Comparison of ENCODE assay signal across 33 cellular contexts in the genomic region with DNA sequence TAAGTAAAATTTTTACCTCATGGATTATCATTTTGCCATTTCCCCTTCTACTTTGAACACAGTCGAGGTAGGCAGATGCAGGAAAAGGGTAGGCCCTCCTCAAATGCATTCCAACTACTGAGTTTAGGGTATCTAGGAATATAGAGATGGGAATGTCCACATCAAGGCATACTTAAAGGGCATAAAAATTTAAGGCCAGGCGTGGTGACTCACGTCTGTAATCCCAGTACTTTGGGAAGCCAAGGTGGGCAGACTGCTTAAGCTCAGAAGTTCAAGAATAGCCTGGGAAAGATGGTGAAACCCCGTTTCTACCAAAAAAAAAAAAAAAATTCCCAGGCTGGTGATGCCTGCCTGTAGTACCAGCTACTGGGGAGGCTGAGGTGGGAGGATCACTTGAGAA.
"Had no signal": no experiment of that assay in that cellular context is flagged by ENCODE, and none has a peak within 500 bp of the region (broad histone marks: within the 10 kb centered on the region; RNA-seq: fewer than 3 reads in every experiment).

No MANE protein-coding gene starts in this region.

- H3K27me3 ChIP-seq: ascending aorta, body of pancreas, Peyer's patch, SJCRH30 had no signal

- H3K36me3 ChIP-seq: ascending aorta, Peyer's patch, SJCRH30, WERI-Rb-1 had no signal

- H3K27ac ChIP-seq: ascending aorta, body of pancreas, Peyer's patch, SJCRH30, SK-N-MC, WERI-Rb-1 had no signal

- H3K4me1 ChIP-seq: Peyer's patch, SJCRH30 had no signal

- DNase-seq: activated CD4-positive, alpha-beta T cell treated with anti-CD3 and anti-CD28 coated beads, Interleukin-2, amount 10 ng/mL, durations not matched to agents 24 days and 14 days; activated CD4-positive, alpha-beta T cell treated with anti-CD3 and anti-CD28 coated beads, Interleukin-2, amount 50 U/mL, for 4 hours; activated CD4-positive, CD25-positive, alpha-beta regulatory T cell; activated CD8-positive, alpha-beta T cell treated with anti-CD3 and anti-CD28 coated beads for 36 hours; activated effector memory CD4-positive, alpha-beta T cell treated with anti-CD3 and anti-CD28 coated beads, Interleukin-2, amount 50 U/mL, for 16 hours; activated naive CD4-positive, alpha-beta T cell; activated naive CD4-positive, alpha-beta T cell treated with anti-CD3 and anti-CD28 coated beads, Interleukin-2, amount 50 U/mL, for 16 hours; activated naive CD8-positive, alpha-beta T cell treated with anti-CD3 and anti-CD28 coated beads, Interleukin-2, amount 10 ng/mL, durations not matched to agents 7 days and 5 days; activated T-cell treated with anti-CD3 and anti-CD28 coated beads, Interleukin-2, amount 50 U/mL, for 1 hour; activated T-cell treated with anti-CD3 and anti-CD28 coated beads, Interleukin-2, amount 50 U/mL, for 72 hours; amygdala; body of pancreas; central memory CD4-positive, alpha-beta T cell; Kasumi-1; KG1; NCI-H1092 treated with DMSO at 0.1 percent for 48 hours; NCI-H1417; NCI-H146; NCI-H187; NCI-H2081; NCI-H2171 treated with DMSO at 0.1 percent for 48 hours; NCI-H2227 treated with DMSO at 0.1 percent for 48 hours; NCI-H446 treated with DMSO at 0.1 percent for 48 hours; NCI-H524; Peyer's patch; Right ventricle myocardium superior; RPMI8226; SJCRH30; T1000; WERI-Rb-1 had no signal

- ATAC-seq: activated CD8-positive, alpha-beta T cell treated with anti-CD3 and anti-CD28 coated beads for 36 hours; activated T-cell treated with anti-CD3 and anti-CD28 coated beads, Interleukin-2, amount 50 U/mL, for 72 hours; activated T-helper 17 cell treated with anti-CD3 and anti-CD28 coated beads, Interleukin-2, amount 50 U/mL, for 72 hours; body of pancreas had no signal

- H3K4me3 ChIP-seq: ascending aorta, body of pancreas, Peyer's patch, SJCRH30, SK-N-MC had no signal

- H3K9me3 ChIP-seq: ascending aorta, body of pancreas, Peyer's patch, SJCRH30 had no signal
